In genomic region chr12:109876406-109876805, GRCh38 we compare ENCODE assay signal across 16 cellular contexts. TPM values are rescaled to one million over a fixed set of nuclear protein-coding genes. Genes with fewer than 3 reads are reported as not detected.
A peak's percentile ranks its signal among the peaks of the same experiment; 100 is the strongest.
DNase-seq lines count a peak whose midpoint lies in the region; ATAC-seq and TF ChIP-seq lines count a peak whose summit lies in the region.
"Had no signal": no experiment of that assay in that cellular context is flagged by ENCODE, and none has a peak within 500 bp of the region (broad histone marks: within the 10 kb centered on the region; RNA-seq: fewer than 3 reads in every experiment).

No MANE protein-coding gene starts in this region.

- no peak overlapping the region for H3K9ac ChIP-seq in BLaER1 treated with 17β-estradiol and CSF1 and Interleukin-3, amounts not matched to agents 10 nM and 100 nM

- TF ChIP-seq CTCF in PC-9 (conservative IDR thresholded peaks at IDR 0.05), result no peak
- TF ChIP-seq CTCF in esophagus squamous epithelium (IDR thresholded peaks at IDR 0.05), result no peak

- TF ChIP-seq POLR2A in esophagus squamous epithelium (IDR thresholded peaks at IDR 0.05), result no peak

- H3F3A ChIP-seq in PC-9 (ENCODE audit: insufficient read depth, low read depth), result peaks cover 33% of the 10 kb centered on the region

- BruUV-seq in PC-9 (replicated peaks; lab: Mats Ljungman, UMichigan), result no TSS peak

- peaks cover 0 to 55% (median 14%) of the 10 kb centered on the region in 11 experiments; a peak in 11 of 22 replicates for H4K20me1 ChIP-seq in BLaER1 treated with 17β-estradiol and CSF1 and Interleukin-3, amounts not matched to agents 10 nM and 100 nM
- H4K20me1 ChIP-seq in PC-9 (ENCODE audit: insufficient read depth), result no peaks in the 10 kb centered on the region

- H2AFZ ChIP-seq in PC-9, result no peak overlapping the region

- ATAC-seq in HG02571 (IDR thresholded peaks at IDR 0.05; ENCODE audit: unreplicated experiment), result no peak
- no peak for ATAC-seq in GM21367 (IDR thresholded peaks at IDR 0.05; ENCODE audit: unreplicated experiment)
- ATAC-seq: activated CD8-positive, alpha-beta T cell treated with anti-CD3 and anti-CD28 coated beads, Interleukin-2, amount 10 ng/mL, durations not matched to agents 7 days and 5 days had no signal

- CTCF ChIA-PET in PC-9 (lab: Charles Lee), result interaction anchor here (0.6 kb wide), 1 partner anchor 27 kb away, joined by 3 read pairs; no protein-coding TSS in a partner anchor

- H3K36me3 ChIP-seq in BLaER1 treated with 17β-estradiol and CSF1 and Interleukin-3, amounts not matched to agents 10 nM and 100 nM, result peaks cover 0 to 28% (median 11%) of the 10 kb centered on the region in 11 experiments; a peak in 8 of 22 replicates
- H3K36me3 ChIP-seq in PC-9 (ENCODE audit: low read depth) (0 out of 2 replicates have a peak, but pooled peaks cover 5% of the 10 kb centered on the region), esophagus squamous epithelium (peaks cover 0 to 26% (median 0%) of the 10 kb centered on the region in 3 donors)
- H3K36me3 ChIP-seq: breast epithelium, HAP-1 had no signal

- POLR2A ChIA-PET in PC-9 (lab: Charles Lee; ENCODE audit: unreplicated experiment), result interaction anchor here (0.6 kb wide), 1 partner anchor 23 kb away, joined by 7 read pairs; no protein-coding TSS in a partner anchor

- no peaks in the 10 kb centered on the region for H3K9me2 ChIP-seq in PC-9 (ENCODE audit: insufficient read depth)

- H3K4me2 ChIP-seq in BLaER1 treated with 17β-estradiol and CSF1 and Interleukin-3, amounts not matched to agents 10 nM and 100 nM, result peak overlapping the region; percentile 12 to 100 (median 40); a peak in 19 of 22 replicates
- H3K4me2 ChIP-seq in PC-9, result peak overlapping the region; percentile 82

- H3K79me2 ChIP-seq in PC-9 (ENCODE audit: low read depth), result peaks cover 62% of the 10 kb centered on the region

- no peaks in the 10 kb centered on the region for H3K27me3 ChIP-seq in BLaER1 treated with 17β-estradiol and CSF1 and Interleukin-3, amounts not matched to agents 10 nM and 100 nM
- H3K27me3 ChIP-seq in PC-9 (ENCODE audit: insufficient read depth, low read depth) (no peaks in the 10 kb centered on the region), esophagus squamous epithelium (no peaks in the 10 kb centered on the region)
- H3K27me3 ChIP-seq: breast epithelium had no signal

- intact Hi-C loops in PC-9 (cut with micrococcal nuclease; ENCODE audit: unreplicated experiment) (no loop called here), esophagus squamous epithelium (cut with DNase I) (no loop called here)

- peaks cover 62 to 77% (median 66%) of the 10 kb centered on the region in 10 experiments for H3K4me1 ChIP-seq in BLaER1 treated with 17β-estradiol and CSF1 and Interleukin-3, amounts not matched to agents 10 nM and 100 nM
- H3K4me1 ChIP-seq in PC-9 (replicated peaks; ENCODE audit: insufficient read depth) (peaks cover 68% of the 10 kb centered on the region), esophagus squamous epithelium (peaks cover 34 to 91% (median 61%) of the 10 kb centered on the region in 3 donors)

- H3K9me3 ChIP-seq in BLaER1 treated with 17β-estradiol and CSF1 and Interleukin-3, amounts not matched to agents 10 nM and 100 nM (replicated peaks in 1 of 11), result no peaks in the 10 kb centered on the region
- H3K9me3 ChIP-seq in PC-9 (ENCODE audit: insufficient read depth, low read depth), result no peaks in the 10 kb centered on the region
- no peaks in the 10 kb centered on the region for H3K9me3 ChIP-seq in esophagus squamous epithelium
- H3K9me3 ChIP-seq: breast epithelium, HAP-1 had no signal

- DNase-seq in PC-9 (no peak), esophagus squamous epithelium (lab: John Stamatoyannopoulos, UW) (no peak), substantia nigra (lab: John Stamatoyannopoulos, UW) (no peak), putamen (ENCODE audit: low spot score) (no peak), kidney glomerular epithelial cell (lab: John Stamatoyannopoulos, UW) (no peak)
- DNase-seq: activated CD8-positive, alpha-beta T cell treated with anti-CD3 and anti-CD28 coated beads, Interleukin-2, amount 10 ng/mL, durations not matched to agents 7 days and 5 days; amniotic stem cell; NCI-H146; nephron progenitor cell; T1000; trophoblast cell had no signal

- H3K27ac ChIP-seq in BLaER1 treated with 17β-estradiol and CSF1 and Interleukin-3, amounts not matched to agents 10 nM and 100 nM, result no peak overlapping the region
- H3K27ac ChIP-seq in PC-9, result peak overlapping the region; percentile 69
- H3K27ac ChIP-seq in esophagus squamous epithelium, result peak overlapping the region; percentile 91 to 98 (median 94)
- peak overlapping the region; percentile 83 for H3K27ac ChIP-seq in substantia nigra (ENCODE audit: low read depth, low read length, poor library complexity, severe bottlenecking)

- no peak overlapping the region for H3K4me3 ChIP-seq in BLaER1 treated with 17β-estradiol and CSF1 and Interleukin-3, amounts not matched to agents 10 nM and 100 nM
- H3K4me3 ChIP-seq in PC-9 (peak overlapping the region; percentile 41; the same call in 1 of the 2 replicates), esophagus squamous epithelium (peak overlapping the region in 1 of 4 donors; percentile 12)
- H3K4me3 ChIP-seq: breast epithelium, HAP-1 had no signal

RNA-seq across cellular contexts. Expression of gene GLTP, which starts 3.9 kb away (rescaled TPM):
- total RNA-seq in PC-9 (2021) (30.3 and 31.8 TPM in 2 replicates), esophagus squamous epithelium (100 to 1,000 TPM; 315 to 901 (median 457) TPM)

RNA-seq across cellular contexts. Expression of gene TCHP, which starts 23.7 kb away (rescaled TPM):
- total RNA-seq in PC-9 (2021) (17.6 and 19.2 TPM in 2 replicates), esophagus squamous epithelium (10 to 100 TPM; 15.7 to 31.7 (median 20.0) TPM)

RNA-seq across cellular contexts. Expression of gene TRPV4, which starts 43.2 kb away (rescaled TPM):
- total RNA-seq in PC-9 (2021), result 3.1 and 3.2 TPM in 2 replicates
- 1 to 10 TPM; 2.8 to 7.5 (median 4.8) TPM for total RNA-seq in esophagus squamous epithelium
- total RNA-seq: activated CD8-positive, alpha-beta T cell treated with anti-CD3 and anti-CD28 coated beads, Interleukin-2, amount 10 ng/mL, durations not matched to agents 7 days and 5 days had no signal

Comparison
In these comparisons a context has a peak if more than half of its experiments do, and no peak if none do; other contexts are left out.
1. H3K27ac ChIP-seq: peak in PC-9 (single experiment), esophagus squamous epithelium (4 of 4) and substantia nigra (single experiment); none in BLaER1 treated with 17β-estradiol and CSF1 and Interleukin-3, amounts not matched to agents 10 nM and 100 nM (0 of 11).